ENCODE assay signal across 20 cellular contexts in the genomic region with DNA sequence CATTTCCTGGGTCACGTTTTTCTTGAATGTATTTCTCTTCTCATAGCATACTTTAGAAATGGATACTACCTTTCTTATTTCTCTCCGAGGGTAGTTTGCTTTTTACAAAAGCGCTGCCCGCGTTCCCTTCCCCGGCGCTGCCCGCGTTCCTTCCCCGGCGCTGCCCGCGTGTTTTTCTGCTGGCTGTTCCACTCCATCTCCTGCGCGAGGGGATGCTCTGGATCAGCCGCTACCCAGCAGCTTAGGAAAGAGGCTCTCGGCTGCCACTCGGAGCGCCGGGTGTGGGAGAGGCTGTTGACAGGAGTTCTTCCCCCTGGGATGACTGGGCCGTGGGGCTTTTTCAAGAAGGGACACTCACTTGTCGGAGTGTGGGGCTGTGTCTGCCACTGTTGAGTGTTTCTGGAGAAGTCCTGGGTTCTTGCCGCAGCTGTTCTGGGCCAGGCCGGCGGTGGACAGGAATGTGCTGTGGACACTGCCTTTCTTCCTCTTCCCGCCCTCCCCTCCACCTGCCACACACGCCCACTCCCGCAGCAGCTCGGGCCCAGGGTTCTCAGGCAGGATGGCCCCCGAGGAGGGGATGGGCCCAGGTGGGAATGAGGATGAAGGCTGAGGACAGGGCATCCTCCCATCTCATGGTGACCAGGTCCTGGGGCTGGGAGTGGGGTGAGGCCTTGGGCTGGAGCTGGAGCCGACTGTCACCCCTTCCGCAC.
"Had no signal": no experiment of that assay in that cellular context is flagged by ENCODE, and none has a peak within 500 bp of the region (broad histone marks: within the 10 kb centered on the region; RNA-seq: fewer than 3 reads in every experiment).

No MANE protein-coding gene starts in this region.

- H3K27me3 ChIP-seq: brain microvascular endothelial cell, right atrium auricular region had no signal

- H3K4me1 ChIP-seq: prostate gland had no signal

- H3K27me3 Mint-ChIP-seq: activated naive CD8-positive, alpha-beta T cell treated with anti-CD3 and anti-CD28 coated beads, Interleukin-2, amount 10 ng/mL, durations not matched to agents 7 days and 5 days; central memory CD8-positive, alpha-beta T cell had no signal

- H3K36me3 ChIP-seq: brain microvascular endothelial cell, prostate gland, right atrium auricular region had no signal

- H3K27ac Mint-ChIP-seq: activated T-cell treated with anti-CD3 and anti-CD28 coated beads, Interleukin-2, amount 50 U/mL, for 72 hours had no signal

- H3K4me3 Mint-ChIP-seq: activated naive CD8-positive, alpha-beta T cell treated with anti-CD3 and anti-CD28 coated beads, Interleukin-2, amount 10 ng/mL, durations not matched to agents 7 days and 5 days; activated T-cell treated with anti-CD3 and anti-CD28 coated beads, Interleukin-2, amount 50 U/mL, for 72 hours; central memory CD8-positive, alpha-beta T cell had no signal

- H3K36me3 Mint-ChIP-seq: activated naive CD8-positive, alpha-beta T cell treated with anti-CD3 and anti-CD28 coated beads, Interleukin-2, amount 10 ng/mL, durations not matched to agents 7 days and 5 days; T-cell had no signal

- DNase-seq: activated CD4-positive, alpha-beta T cell treated with anti-CD3 and anti-CD28 coated beads, Interleukin-2, amount 50 U/mL, for 1 hour; activated CD8-positive, alpha-beta memory T cell treated with anti-CD3 and anti-CD28 coated beads for 24 hours; activated CD8-positive, alpha-beta memory T cell treated with anti-CD3 and anti-CD28 coated beads, Interleukin-2, amount 50 U/mL, for 48 hours; activated effector memory CD4-positive, alpha-beta T cell treated with anti-CD3 and anti-CD28 coated beads, Interleukin-2, amount 50 U/mL, for 16 hours; activated T-cell treated with anti-CD3 and anti-CD28 coated beads, Interleukin-2, amount 50 U/mL, for 72 hours; anterior cingulate cortex; brain microvascular endothelial cell; left cardiac atrium; stimulated activated naive CD8-positive, alpha-beta T cell treated with anti-CD3 and anti-CD28 coated beads, Interleukin-15, Interleukin-2, amounts not matched to agents 100 U/mL and 50 U/mL, for 24 hours; T-helper 9 cell; trophoblast cell had no signal

- ATAC-seq: activated CD4-positive, CD25-positive, alpha-beta regulatory T cell treated with anti-CD3 and anti-CD28 coated beads, Interleukin-2, amount 50 U/mL, for 24 hours; activated T-cell treated with anti-CD3 and anti-CD28 coated beads, Interleukin-2, amount 50 U/mL, for 72 hours; left cardiac atrium; SK-N-SH treated with all-trans-retinoic acid at 6 μM for 48 hours; stimulated activated naive CD8-positive, alpha-beta T cell treated with anti-CD3 and anti-CD28 coated beads, Interleukin-15, Interleukin-2, amounts not matched to agents 100 U/mL and 50 U/mL, for 24 hours had no signal

- H3K27ac ChIP-seq: brain microvascular endothelial cell, coronary artery, prostate gland, right atrium auricular region had no signal

- H3K9me3 ChIP-seq: prostate gland, right atrium auricular region had no signal

- H3K9me3 Mint-ChIP-seq: activated naive CD8-positive, alpha-beta T cell treated with anti-CD3 and anti-CD28 coated beads, Interleukin-2, amount 10 ng/mL, durations not matched to agents 7 days and 5 days; activated T-cell treated with anti-CD3 and anti-CD28 coated beads, Interleukin-2, amount 50 U/mL, for 72 hours; central memory CD8-positive, alpha-beta T cell; T-cell had no signal

- H3K4me3 ChIP-seq: coronary artery, lung, prostate gland, right atrium auricular region had no signal
